ENCODE assay signal across 2 cellular contexts in the genomic region with DNA sequence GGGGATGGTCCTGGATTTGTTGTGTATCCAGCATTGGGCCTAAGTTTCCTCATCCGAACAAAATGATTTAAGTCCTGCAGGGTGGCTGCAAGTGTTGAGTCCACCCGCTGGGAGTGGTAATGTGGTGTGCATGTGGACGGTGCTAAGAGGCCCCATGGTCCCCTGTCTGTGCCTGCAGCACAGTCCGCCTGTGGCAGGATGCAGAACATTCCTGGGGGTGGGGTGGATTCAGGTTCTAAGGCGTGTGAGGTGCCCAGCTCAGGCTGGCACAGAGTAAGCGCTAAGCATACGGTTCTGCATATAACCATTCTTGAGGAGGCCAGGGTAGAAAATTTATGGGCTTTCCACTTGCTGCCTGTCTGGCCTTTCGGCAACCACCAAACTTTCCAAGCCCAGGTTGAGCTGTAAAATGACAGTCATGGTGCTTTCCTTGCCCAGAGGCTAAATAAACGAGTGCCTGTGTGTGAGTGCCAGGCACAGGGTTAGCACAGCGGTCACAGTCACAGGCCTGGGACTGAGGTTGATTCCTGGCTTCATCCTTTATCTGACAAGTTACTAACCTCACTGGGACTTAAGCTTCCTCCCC.
TF ChIP-seq lines count a peak whose summit lies in the region.

No MANE protein-coding gene starts in this region.

TF ChIP-seq in GM23338, 12 proteins besides CTCF, POLR2A, EP300 and RAD21 (continued from another document):
- TF ChIP-seq ZNF331 (CRISPR knock-in tag; IDR thresholded peaks at IDR 0.05; ENCODE audit: low read depth) (no peak), POLR2AphosphoS5 (IDR thresholded peaks at IDR 0.05; ENCODE audit: low read depth) (no peak; the same call in 1 of the 2 replicates), NANOG (IDR thresholded peaks at IDR 0.05; ENCODE audit: borderline replicate concordance) (no peak), ZNF114 (CRISPR knock-in tag; IDR thresholded peaks at IDR 0.05) (no peak), EZH2phosphoT487 (IDR thresholded peaks at IDR 0.05; ENCODE audit: unreplicated experiment) (no peak)
- TF ChIP-seq, protein P1, sequence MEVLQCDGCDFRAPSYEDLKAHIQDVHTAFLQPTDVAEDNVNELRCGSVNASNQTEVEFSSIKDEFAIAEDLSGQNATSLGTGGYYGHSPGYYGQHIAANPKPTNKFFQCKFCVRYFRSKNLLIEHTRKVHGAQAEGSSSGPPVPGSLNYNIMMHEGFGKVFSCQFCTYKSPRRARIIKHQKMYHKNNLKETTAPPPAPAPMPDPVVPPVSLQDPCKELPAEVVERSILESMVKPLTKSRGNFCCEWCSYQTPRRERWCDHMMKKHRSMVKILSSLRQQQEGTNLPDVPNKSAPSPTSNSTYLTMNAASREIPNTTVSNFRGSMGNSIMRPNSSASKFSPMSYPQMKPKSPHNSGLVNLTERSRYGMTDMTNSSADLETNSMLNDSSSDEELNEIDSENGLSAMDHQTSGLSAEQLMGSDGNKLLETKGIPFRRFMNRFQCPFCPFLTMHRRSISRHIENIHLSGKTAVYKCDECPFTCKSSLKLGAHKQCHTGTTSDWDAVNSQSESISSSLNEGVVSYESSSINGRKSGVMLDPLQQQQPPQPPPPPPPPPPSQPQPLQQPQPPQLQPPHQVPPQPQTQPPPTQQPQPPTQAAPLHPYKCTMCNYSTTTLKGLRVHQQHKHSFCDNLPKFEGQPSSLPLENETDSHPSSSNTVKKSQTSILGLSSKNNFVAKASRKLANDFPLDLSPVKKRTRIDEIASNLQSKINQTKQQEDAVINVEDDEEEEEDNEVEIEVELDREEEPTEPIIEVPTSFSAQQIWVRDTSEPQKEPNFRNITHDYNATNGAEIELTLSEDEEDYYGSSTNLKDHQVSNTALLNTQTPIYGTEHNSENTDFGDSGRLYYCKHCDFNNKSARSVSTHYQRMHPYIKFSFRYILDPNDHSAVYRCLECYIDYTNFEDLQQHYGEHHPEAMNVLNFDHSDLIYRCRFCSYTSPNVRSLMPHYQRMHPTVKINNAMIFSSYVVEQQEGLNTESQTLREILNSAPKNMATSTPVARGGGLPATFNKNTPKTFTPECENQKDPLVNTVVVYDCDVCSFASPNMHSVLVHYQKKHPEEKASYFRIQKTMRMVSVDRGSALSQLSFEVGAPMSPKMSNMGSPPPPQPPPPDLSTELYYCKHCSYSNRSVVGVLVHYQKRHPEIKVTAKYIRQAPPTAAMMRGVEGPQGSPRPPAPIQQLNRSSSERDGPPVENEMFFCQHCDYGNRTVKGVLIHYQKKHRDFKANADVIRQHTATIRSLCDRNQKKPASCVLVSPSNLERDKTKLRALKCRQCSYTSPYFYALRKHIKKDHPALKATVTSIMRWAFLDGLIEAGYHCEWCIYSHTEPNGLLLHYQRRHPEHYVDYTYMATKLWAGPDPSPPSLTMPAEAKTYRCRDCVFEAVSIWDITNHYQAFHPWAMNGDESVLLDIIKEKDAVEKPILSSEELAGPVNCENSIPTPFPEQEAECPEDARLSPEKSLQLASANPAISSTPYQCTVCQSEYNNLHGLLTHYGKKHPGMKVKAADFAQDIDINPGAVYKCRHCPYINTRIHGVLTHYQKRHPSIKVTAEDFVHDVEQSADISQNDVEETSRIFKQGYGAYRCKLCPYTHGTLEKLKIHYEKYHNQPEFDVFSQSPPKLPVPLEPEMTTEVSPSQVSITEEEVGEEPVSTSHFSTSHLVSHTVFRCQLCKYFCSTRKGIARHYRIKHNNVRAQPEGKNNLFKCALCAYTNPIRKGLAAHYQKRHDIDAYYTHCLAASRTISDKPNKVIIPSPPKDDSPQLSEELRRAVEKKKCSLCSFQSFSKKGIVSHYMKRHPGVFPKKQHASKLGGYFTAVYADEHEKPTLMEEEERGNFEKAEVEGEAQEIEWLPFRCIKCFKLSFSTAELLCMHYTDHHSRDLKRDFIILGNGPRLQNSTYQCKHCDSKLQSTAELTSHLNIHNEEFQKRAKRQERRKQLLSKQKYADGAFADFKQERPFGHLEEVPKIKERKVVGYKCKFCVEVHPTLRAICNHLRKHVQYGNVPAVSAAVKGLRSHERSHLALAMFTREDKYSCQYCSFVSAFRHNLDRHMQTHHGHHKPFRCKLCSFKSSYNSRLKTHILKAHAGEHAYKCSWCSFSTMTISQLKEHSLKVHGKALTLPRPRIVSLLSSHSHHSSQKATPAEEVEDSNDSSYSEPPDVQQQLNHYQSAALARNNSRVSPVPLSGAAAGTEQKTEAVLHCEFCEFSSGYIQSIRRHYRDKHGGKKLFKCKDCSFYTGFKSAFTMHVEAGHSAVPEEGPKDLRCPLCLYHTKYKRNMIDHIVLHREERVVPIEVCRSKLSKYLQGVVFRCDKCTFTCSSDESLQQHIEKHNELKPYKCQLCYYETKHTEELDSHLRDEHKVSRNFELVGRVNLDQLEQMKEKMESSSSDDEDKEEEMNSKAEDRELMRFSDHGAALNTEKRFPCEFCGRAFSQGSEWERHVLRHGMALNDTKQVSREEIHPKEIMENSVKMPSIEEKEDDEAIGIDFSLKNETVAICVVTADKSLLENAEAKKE (CRISPR knock-in tag; IDR thresholded peaks at IDR 0.05), result no peak
- TF ChIP-seq, protein P2, sequence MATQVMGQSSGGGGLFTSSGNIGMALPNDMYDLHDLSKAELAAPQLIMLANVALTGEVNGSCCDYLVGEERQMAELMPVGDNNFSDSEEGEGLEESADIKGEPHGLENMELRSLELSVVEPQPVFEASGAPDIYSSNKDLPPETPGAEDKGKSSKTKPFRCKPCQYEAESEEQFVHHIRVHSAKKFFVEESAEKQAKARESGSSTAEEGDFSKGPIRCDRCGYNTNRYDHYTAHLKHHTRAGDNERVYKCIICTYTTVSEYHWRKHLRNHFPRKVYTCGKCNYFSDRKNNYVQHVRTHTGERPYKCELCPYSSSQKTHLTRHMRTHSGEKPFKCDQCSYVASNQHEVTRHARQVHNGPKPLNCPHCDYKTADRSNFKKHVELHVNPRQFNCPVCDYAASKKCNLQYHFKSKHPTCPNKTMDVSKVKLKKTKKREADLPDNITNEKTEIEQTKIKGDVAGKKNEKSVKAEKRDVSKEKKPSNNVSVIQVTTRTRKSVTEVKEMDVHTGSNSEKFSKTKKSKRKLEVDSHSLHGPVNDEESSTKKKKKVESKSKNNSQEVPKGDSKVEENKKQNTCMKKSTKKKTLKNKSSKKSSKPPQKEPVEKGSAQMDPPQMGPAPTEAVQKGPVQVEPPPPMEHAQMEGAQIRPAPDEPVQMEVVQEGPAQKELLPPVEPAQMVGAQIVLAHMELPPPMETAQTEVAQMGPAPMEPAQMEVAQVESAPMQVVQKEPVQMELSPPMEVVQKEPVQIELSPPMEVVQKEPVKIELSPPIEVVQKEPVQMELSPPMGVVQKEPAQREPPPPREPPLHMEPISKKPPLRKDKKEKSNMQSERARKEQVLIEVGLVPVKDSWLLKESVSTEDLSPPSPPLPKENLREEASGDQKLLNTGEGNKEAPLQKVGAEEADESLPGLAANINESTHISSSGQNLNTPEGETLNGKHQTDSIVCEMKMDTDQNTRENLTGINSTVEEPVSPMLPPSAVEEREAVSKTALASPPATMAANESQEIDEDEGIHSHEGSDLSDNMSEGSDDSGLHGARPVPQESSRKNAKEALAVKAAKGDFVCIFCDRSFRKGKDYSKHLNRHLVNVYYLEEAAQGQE (IDR thresholded peaks at IDR 0.05; ENCODE audit: unreplicated experiment), result no peak
- TF ChIP-seq, protein P3, sequence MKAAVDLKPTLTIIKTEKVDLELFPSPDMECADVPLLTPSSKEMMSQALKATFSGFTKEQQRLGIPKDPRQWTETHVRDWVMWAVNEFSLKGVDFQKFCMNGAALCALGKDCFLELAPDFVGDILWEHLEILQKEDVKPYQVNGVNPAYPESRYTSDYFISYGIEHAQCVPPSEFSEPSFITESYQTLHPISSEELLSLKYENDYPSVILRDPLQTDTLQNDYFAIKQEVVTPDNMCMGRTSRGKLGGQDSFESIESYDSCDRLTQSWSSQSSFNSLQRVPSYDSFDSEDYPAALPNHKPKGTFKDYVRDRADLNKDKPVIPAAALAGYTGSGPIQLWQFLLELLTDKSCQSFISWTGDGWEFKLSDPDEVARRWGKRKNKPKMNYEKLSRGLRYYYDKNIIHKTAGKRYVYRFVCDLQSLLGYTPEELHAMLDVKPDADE (IDR thresholded peaks at IDR 0.05), result no peak
TF ChIP-seq in GM23338: peak in this region for 0.

TF ChIP-seq in SK-N-SH treated with all-trans-retinoic acid at 6 μM for 48 hours, 23 proteins besides CTCF, POLR2A, EP300 and RAD21 (continued from another document):
- TF ChIP-seq, protein P4, sequence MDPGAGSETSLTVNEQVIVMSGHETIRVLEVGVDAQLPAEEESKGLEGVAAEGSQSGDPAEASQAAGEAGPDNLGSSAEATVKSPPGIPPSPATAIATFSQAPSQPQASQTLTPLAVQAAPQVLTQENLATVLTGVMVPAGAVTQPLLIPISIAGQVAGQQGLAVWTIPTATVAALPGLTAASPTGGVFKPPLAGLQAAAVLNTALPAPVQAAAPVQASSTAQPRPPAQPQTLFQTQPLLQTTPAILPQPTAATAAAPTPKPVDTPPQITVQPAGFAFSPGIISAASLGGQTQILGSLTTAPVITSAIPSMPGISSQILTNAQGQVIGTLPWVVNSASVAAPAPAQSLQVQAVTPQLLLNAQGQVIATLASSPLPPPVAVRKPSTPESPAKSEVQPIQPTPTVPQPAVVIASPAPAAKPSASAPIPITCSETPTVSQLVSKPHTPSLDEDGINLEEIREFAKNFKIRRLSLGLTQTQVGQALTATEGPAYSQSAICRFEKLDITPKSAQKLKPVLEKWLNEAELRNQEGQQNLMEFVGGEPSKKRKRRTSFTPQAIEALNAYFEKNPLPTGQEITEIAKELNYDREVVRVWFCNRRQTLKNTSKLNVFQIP (CRISPR knock-in tag; IDR thresholded peaks at IDR 0.05; ENCODE audit: borderline replicate concordance, low read depth), result no peak
- TF ChIP-seq, protein P5, sequence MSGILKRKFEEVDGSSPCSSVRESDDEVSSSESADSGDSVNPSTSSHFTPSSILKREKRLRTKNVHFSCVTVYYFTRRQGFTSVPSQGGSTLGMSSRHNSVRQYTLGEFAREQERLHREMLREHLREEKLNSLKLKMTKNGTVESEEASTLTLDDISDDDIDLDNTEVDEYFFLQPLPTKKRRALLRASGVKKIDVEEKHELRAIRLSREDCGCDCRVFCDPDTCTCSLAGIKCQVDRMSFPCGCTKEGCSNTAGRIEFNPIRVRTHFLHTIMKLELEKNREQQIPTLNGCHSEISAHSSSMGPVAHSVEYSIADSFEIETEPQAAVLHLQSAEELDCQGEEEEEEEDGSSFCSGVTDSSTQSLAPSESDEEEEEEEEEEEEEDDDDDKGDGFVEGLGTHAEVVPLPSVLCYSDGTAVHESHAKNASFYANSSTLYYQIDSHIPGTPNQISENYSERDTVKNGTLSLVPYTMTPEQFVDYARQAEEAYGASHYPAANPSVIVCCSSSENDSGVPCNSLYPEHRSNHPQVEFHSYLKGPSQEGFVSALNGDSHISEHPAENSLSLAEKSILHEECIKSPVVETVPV (CRISPR knock-in tag; IDR thresholded peaks at IDR 0.05), result no peak
- TF ChIP-seq ZNF565 (CRISPR knock-in tag; conservative IDR thresholded peaks at IDR 0.05; ENCODE audit: low read depth), result no peak
- TF ChIP-seq ARNTL (CRISPR knock-in tag; IDR thresholded peaks at IDR 0.05; ENCODE audit: borderline replicate concordance, low read depth), result no peak
- TF ChIP-seq BACH2 (CRISPR knock-in tag; IDR thresholded peaks at IDR 0.05; ENCODE audit: borderline replicate concordance), result no peak
- TF ChIP-seq TCF4 (CRISPR knock-in tag; IDR thresholded peaks at IDR 0.05; ENCODE audit: borderline replicate concordance), result no peak
- TF ChIP-seq, protein P6, sequence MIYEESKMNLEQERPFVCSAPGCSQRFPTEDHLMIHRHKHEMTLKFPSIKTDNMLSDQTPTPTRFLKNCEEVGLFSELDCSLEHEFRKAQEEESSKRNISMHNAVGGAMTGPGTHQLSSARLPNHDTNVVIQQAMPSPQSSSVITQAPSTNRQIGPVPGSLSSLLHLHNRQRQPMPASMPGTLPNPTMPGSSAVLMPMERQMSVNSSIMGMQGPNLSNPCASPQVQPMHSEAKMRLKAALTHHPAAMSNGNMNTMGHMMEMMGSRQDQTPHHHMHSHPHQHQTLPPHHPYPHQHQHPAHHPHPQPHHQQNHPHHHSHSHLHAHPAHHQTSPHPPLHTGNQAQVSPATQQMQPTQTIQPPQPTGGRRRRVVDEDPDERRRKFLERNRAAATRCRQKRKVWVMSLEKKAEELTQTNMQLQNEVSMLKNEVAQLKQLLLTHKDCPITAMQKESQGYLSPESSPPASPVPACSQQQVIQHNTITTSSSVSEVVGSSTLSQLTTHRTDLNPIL (CRISPR knock-in tag; IDR thresholded peaks at IDR 0.05; ENCODE audit: low read depth), result no peak
- TF ChIP-seq RARB (CRISPR knock-in tag; IDR thresholded peaks at IDR 0.05), result no peak
- no peak for TF ChIP-seq SNAI2 (CRISPR knock-in tag; IDR thresholded peaks at IDR 0.05)
- TF ChIP-seq ZFP3 (CRISPR knock-in tag; IDR thresholded peaks at IDR 0.05), result no peak
- TF ChIP-seq ZFP30 (CRISPR knock-in tag; IDR thresholded peaks at IDR 0.05), result no peak
- TF ChIP-seq, protein P7, sequence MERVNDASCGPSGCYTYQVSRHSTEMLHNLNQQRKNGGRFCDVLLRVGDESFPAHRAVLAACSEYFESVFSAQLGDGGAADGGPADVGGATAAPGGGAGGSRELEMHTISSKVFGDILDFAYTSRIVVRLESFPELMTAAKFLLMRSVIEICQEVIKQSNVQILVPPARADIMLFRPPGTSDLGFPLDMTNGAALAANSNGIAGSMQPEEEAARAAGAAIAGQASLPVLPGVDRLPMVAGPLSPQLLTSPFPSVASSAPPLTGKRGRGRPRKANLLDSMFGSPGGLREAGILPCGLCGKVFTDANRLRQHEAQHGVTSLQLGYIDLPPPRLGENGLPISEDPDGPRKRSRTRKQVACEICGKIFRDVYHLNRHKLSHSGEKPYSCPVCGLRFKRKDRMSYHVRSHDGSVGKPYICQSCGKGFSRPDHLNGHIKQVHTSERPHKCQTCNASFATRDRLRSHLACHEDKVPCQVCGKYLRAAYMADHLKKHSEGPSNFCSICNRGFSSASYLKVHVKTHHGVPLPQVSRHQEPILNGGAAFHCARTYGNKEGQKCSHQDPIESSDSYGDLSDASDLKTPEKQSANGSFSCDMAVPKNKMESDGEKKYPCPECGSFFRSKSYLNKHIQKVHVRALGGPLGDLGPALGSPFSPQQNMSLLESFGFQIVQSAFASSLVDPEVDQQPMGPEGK (CRISPR knock-in tag; IDR thresholded peaks at IDR 0.05; ENCODE audit: borderline replicate concordance), result no peak
- TF ChIP-seq PPARA (CRISPR knock-in tag; IDR thresholded peaks at IDR 0.05; ENCODE audit: borderline replicate concordance), result no peak
- no peak for TF ChIP-seq ZC3H10 (CRISPR knock-in tag; IDR thresholded peaks at IDR 0.05)
- TF ChIP-seq GLIS3 (CRISPR knock-in tag; IDR thresholded peaks at IDR 0.05), result no peak
